ENCODE assay signal across 25 cellular contexts in the genomic region with DNA sequence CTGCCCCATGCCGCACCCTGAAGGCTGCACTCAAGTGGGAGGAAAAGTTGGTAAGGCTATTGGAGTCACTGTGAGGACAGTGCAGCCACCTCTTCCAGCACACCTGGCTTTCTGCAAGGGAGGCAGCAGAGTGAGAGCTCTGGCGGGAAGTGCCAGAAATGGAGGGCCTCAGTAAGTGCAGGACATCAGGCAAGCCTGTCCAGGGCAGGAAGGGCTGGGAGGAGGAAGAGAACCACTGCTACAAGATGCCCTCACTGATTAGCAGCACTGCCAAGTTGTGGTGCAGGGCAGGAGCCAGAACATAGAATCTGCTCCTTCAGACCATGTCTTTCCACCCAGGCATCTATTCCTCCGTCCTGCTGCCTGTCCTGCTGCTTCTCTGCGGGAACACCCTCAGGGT.
"Had no signal": no experiment of that assay in that cellular context is flagged by ENCODE, and none has a peak within 500 bp of the region (broad histone marks: within the 10 kb centered on the region; RNA-seq: fewer than 3 reads in every experiment).

No MANE protein-coding gene starts in this region.

- H3K9me3 ChIP-seq: ascending aorta, body of pancreas, Peyer's patch, SJSA1 had no signal

- H3K9me3 Mint-ChIP-seq: activated CD4-positive, alpha-beta memory T cell treated with anti-CD3 and anti-CD28 coated beads for 36 hours; activated CD4-positive, alpha-beta T cell treated with anti-CD3 and anti-CD28 coated beads, Interleukin-2, amount 10 ng/mL, durations not matched to agents 7 days and 5 days; activated naive CD4-positive, alpha-beta T cell treated with anti-CD3 and anti-CD28 coated beads, Interleukin-2, amount 50 U/mL, for 72 hours; activated naive CD8-positive, alpha-beta T cell treated with anti-CD3 and anti-CD28 coated beads, Interleukin-2, amount 50 U/mL, for 24 hours; activated T-cell treated with anti-CD3 and anti-CD28 coated beads, Interleukin-2, amount 50 U/mL, for 4 hours had no signal

- H3K4me3 ChIP-seq: ascending aorta, body of pancreas, Peyer's patch, SJSA1 had no signal

- H3K27me3 ChIP-seq: ascending aorta, body of pancreas, Peyer's patch, SJSA1 had no signal

- H3K4me1 ChIP-seq: ascending aorta, body of pancreas, Peyer's patch had no signal

- H3K27ac ChIP-seq: ascending aorta, body of pancreas, KMS-11, Peyer's patch, RWPE1, SJSA1, VCaP had no signal

- ATAC-seq: activated naive CD8-positive, alpha-beta T cell treated with anti-CD3 and anti-CD28 coated beads, Interleukin-2, amount 50 U/mL, for 24 hours; activated T-cell treated with anti-CD3 and anti-CD28 coated beads, Interleukin-2, amount 50 U/mL, for 4 hours; body of pancreas; SK-N-SH treated with all-trans-retinoic acid at 6 μM for 48 hours had no signal

- H3K4me1 Mint-ChIP-seq: activated CD4-positive, alpha-beta T cell treated with anti-CD3 and anti-CD28 coated beads, Interleukin-2, amount 10 ng/mL, durations not matched to agents 7 days and 5 days; activated naive CD8-positive, alpha-beta T cell treated with anti-CD3 and anti-CD28 coated beads, Interleukin-2, amount 50 U/mL, for 24 hours had no signal

- H3K27me3 Mint-ChIP-seq: activated CD4-positive, alpha-beta memory T cell treated with anti-CD3 and anti-CD28 coated beads for 36 hours; activated CD4-positive, alpha-beta T cell treated with anti-CD3 and anti-CD28 coated beads, Interleukin-2, amount 10 ng/mL, durations not matched to agents 7 days and 5 days; activated naive CD8-positive, alpha-beta T cell treated with anti-CD3 and anti-CD28 coated beads, Interleukin-2, amount 50 U/mL, for 24 hours had no signal

- H3K27ac Mint-ChIP-seq: activated CD4-positive, alpha-beta memory T cell treated with anti-CD3 and anti-CD28 coated beads for 36 hours; activated CD4-positive, alpha-beta T cell treated with anti-CD3 and anti-CD28 coated beads, Interleukin-2, amount 10 ng/mL, durations not matched to agents 7 days and 5 days; activated naive CD4-positive, alpha-beta T cell treated with anti-CD3 and anti-CD28 coated beads, Interleukin-2, amount 50 U/mL, for 72 hours; activated naive CD8-positive, alpha-beta T cell treated with anti-CD3 and anti-CD28 coated beads, Interleukin-2, amount 50 U/mL, for 24 hours had no signal

- H3K4me3 Mint-ChIP-seq: activated CD4-positive, alpha-beta memory T cell treated with anti-CD3 and anti-CD28 coated beads for 36 hours; activated CD4-positive, alpha-beta T cell treated with anti-CD3 and anti-CD28 coated beads, Interleukin-2, amount 10 ng/mL, durations not matched to agents 7 days and 5 days; activated naive CD8-positive, alpha-beta T cell treated with anti-CD3 and anti-CD28 coated beads, Interleukin-2, amount 50 U/mL, for 24 hours; activated T-cell treated with anti-CD3 and anti-CD28 coated beads, Interleukin-2, amount 50 U/mL, for 4 hours had no signal

- DNase-seq: activated CD4-positive, alpha-beta memory T cell treated with anti-CD3 and anti-CD28 coated beads for 36 hours; activated CD4-positive, alpha-beta T cell treated with anti-CD3 and anti-CD28 coated beads, Interleukin-2, amount 10 ng/mL, durations not matched to agents 7 days and 5 days; activated CD4-positive, CD25-positive, alpha-beta regulatory T cell; activated effector memory CD4-positive, alpha-beta T cell treated with anti-CD3 and anti-CD28 coated beads, Interleukin-2, amount 50 U/mL, for 16 hours; activated naive CD4-positive, alpha-beta T cell treated with Interleukin-2 at 50 U/mL for 16 hours; activated naive CD8-positive, alpha-beta T cell treated with anti-CD3 and anti-CD28 coated beads, Interleukin-2, amount 50 U/mL, for 24 hours; activated T-cell treated with anti-CD3 and anti-CD28 coated beads, Interleukin-2, amount 50 U/mL, for 4 hours; amniotic stem cell; NCI-H1092; NCI-H1417 treated with DMSO at 0.1 percent for 48 hours; NCI-H1694; NCI-H2029 treated with DMSO at 0.1 percent for 48 hours; NCI-H446; NCI-H524; Right ventricle myocardium superior; SW 1271 had no signal
